22 cellular contexts compared by ENCODE assay signal in the genomic region with DNA sequence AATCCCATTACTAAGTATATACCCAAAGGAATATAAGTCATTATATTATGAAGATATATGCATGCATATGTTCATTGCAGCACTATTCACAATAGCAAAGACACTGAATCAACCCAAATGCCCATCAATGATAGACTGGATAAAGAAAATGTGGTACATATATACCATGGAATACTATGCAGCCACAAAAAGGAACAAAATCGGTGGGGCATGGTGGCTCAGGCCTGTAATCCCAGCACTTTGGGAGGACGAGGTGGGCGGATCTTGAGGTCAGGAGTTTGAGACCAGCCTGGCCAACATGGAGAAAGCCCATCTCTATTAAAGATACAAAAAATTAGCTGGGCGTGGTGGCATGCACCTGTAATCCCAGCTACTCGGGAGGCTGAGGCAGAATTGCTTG. TPM values are rescaled to one million over a fixed set of nuclear protein-coding genes. Genes with fewer than 3 reads are reported as not detected.
"Had no signal": no experiment of that assay in that cellular context is flagged by ENCODE, and none has a peak within 500 bp of the region (broad histone marks: within the 10 kb centered on the region; RNA-seq: fewer than 3 reads in every experiment).

No MANE protein-coding gene starts in this region.

RNA-seq across cellular contexts. Expression of gene ABHD12B, which starts 56.3 kb away (rescaled TPM):
- total RNA-seq: dermis blood vessel endothelial cell, endothelial cell of umbilical vein, epithelial cell of proximal tubule, esophagus muscularis mucosa, foreskin keratinocyte, gastroesophageal sphincter, hepatocyte, kidney, left lobe of liver, occipital lobe, psoas muscle, renal cortical epithelial cell, right cardiac atrium, sigmoid colon, skeletal muscle tissue, stomach, subcutaneous adipose tissue, temporal lobe, ureter, vagina had no signal
- polyA plus RNA-seq: endothelial cell of umbilical vein, fibroblast of lung, foreskin keratinocyte, heart left ventricle, hepatocyte, psoas muscle, right cardiac atrium had no signal
